ENCODE assay signal across 1 cellular context in genomic region chr6:118893882-118894424, GRCh38.
TF ChIP-seq lines count a peak whose summit lies in the region.

TSS of gene ASF1A (plus strand) at chr6:118894152. CDS start at chr6:118894414, 262 bp downstream.

TF ChIP-seq in HepG2, 621 proteins besides CTCF, POLR2A, EP300 and RAD21 (continued from another document and continues in another):
- TF ChIP-seq ARID4A (CRISPR knock-in tag; IDR thresholded peaks at IDR 0.05; ENCODE audit: borderline replicate concordance), result peak; percentile 58; the same call in 1 of the 2 replicates
- TF ChIP-seq MYC (CRISPR knock-in tag; IDR thresholded peaks at IDR 0.05; ENCODE audit: borderline replicate concordance), result peak; percentile 74
- peak; percentile 93 for TF ChIP-seq POGZ (CRISPR knock-in tag; IDR thresholded peaks at IDR 0.05)
- TF ChIP-seq ZNF768 (CRISPR knock-in tag; IDR thresholded peaks at IDR 0.05), result no peak
- no peak for TF ChIP-seq ETS1 (CRISPR knock-in tag; IDR thresholded peaks at IDR 0.05)
- TF ChIP-seq KAT7 (CRISPR knock-in tag; IDR thresholded peaks at IDR 0.05; ENCODE audit: borderline replicate concordance), result no peak; the same call in 1 of the 2 replicates
- peak; percentile 2; the same call in 1 of the 2 replicates for TF ChIP-seq ZNF3 (CRISPR knock-in tag; IDR thresholded peaks at IDR 0.05)
- no peak for TF ChIP-seq ZNF557 (CRISPR knock-in tag; IDR thresholded peaks at IDR 0.05)
- no peak for TF ChIP-seq ZNF674 (CRISPR knock-in tag; IDR thresholded peaks at IDR 0.05; ENCODE audit: low read depth)
- TF ChIP-seq SUZ12 (IDR thresholded peaks at IDR 0.05; ENCODE audit: low read depth, low read length), result no peak
- TF ChIP-seq PPARG (CRISPR knock-in tag; conservative IDR thresholded peaks at IDR 0.05), result 0 out of 2 replicates have a peak, but pooled peaks have one; percentile 55
- peak; percentile 87 for TF ChIP-seq SP5 (CRISPR knock-in tag; IDR thresholded peaks at IDR 0.05; ENCODE audit: borderline replicate concordance, low read depth)
- TF ChIP-seq ZNF225 (CRISPR knock-in tag; IDR thresholded peaks at IDR 0.05), result no peak; the same call in 1 of the 2 replicates
- TF ChIP-seq NCOA5 (CRISPR knock-in tag; IDR thresholded peaks at IDR 0.05), result 0 out of 2 replicates have a peak, but pooled peaks have one; percentile 12
- TF ChIP-seq ZNF646 (CRISPR knock-in tag; IDR thresholded peaks at IDR 0.05), result no peak
- no peak for TF ChIP-seq KLF11 (CRISPR knock-in tag; IDR thresholded peaks at IDR 0.05)
- 0 out of 2 replicates have a peak, but pooled peaks have one; percentile 6 for TF ChIP-seq ZNF101 (CRISPR knock-in tag; IDR thresholded peaks at IDR 0.05; ENCODE audit: borderline replicate concordance, low read depth)
- TF ChIP-seq GTF2F1 (IDR thresholded peaks at IDR 0.05; ENCODE audit: low read length), result peak; percentile 64; the same call in 1 of the 2 replicates
- TF ChIP-seq DBP (CRISPR knock-in tag; IDR thresholded peaks at IDR 0.05; ENCODE audit: not compliant biosample characterization), result no peak
- no peak for TF ChIP-seq ARNT (IDR thresholded peaks at IDR 0.05)
- no peak for TF ChIP-seq THYN1 (CRISPR knock-in tag; IDR thresholded peaks at IDR 0.05; ENCODE audit: borderline replicate concordance, low read depth)
- TF ChIP-seq ZNF687 (CRISPR knock-in tag; IDR thresholded peaks at IDR 0.05), result no peak; the same call in 1 of the 2 replicates
- TF ChIP-seq HMG20A (CRISPR knock-in tag; IDR thresholded peaks at IDR 0.05; ENCODE audit: borderline replicate concordance), result no peak; the same call in 1 of the 2 replicates
- TF ChIP-seq ZNF737 (CRISPR knock-in tag; IDR thresholded peaks at IDR 0.05; ENCODE audit: borderline replicate concordance), result no peak; the same call in 1 of the 2 replicates
- no peak for TF ChIP-seq PCBP1 (IDR thresholded peaks at IDR 0.05; ENCODE audit: borderline replicate concordance, low read depth, low read length)
- no peak for TF ChIP-seq ZSCAN29 (CRISPR knock-in tag; conservative IDR thresholded peaks at IDR 0.05)
- TF ChIP-seq SALL1 (CRISPR knock-in tag; IDR thresholded peaks at IDR 0.05), result peak; percentile 84
- no peak; the same call in 1 of the 2 replicates for TF ChIP-seq IRX3 (CRISPR knock-in tag; IDR thresholded peaks at IDR 0.05; ENCODE audit: borderline replicate concordance, low read depth)
- TF ChIP-seq KLF6 (CRISPR knock-in tag; IDR thresholded peaks at IDR 0.05), result peak; percentile 60; the same call in 1 of the 2 replicates
- TF ChIP-seq MLXIP (CRISPR knock-in tag; IDR thresholded peaks at IDR 0.05; ENCODE audit: borderline replicate concordance), result peak; percentile 73; the same call in 1 of the 2 replicates
- TF ChIP-seq ZNF260 (CRISPR knock-in tag; IDR thresholded peaks at IDR 0.05; ENCODE audit: borderline replicate concordance, low read depth), result no peak
- TF ChIP-seq MTF2 (CRISPR knock-in tag; IDR thresholded peaks at IDR 0.05; ENCODE audit: borderline replicate concordance), result no peak
